13 cellular contexts compared by ENCODE assay signal in genomic region chr3:78872195-78872594, GRCh38.
DNase-seq lines count a peak whose midpoint lies in the region; FAIRE-seq and TF ChIP-seq lines count a peak whose summit lies in the region.
"Had no signal": no experiment of that assay in that cellular context is flagged by ENCODE, and none has a peak within 500 bp of the region (broad histone marks: within the 10 kb centered on the region; RNA-seq: fewer than 3 reads in every experiment).

No MANE protein-coding gene starts in this region.

- peaks cover 46% of the 10 kb centered on the region for H3K4me1 Mint-ChIP-seq in nephron
- H3K4me1 Mint-ChIP-seq in activated naive CD4-positive, alpha-beta T cell treated with anti-CD3 and anti-CD28 coated beads, Interleukin-2, amount 10 ng/mL, durations not matched to agents 7 days and 5 days: no peaks in the 10 kb centered on the region
- H3K4me1 Mint-ChIP-seq: CD4-positive, alpha-beta memory T cell; naive B cell had no signal

- H3K4me3 Mint-ChIP-seq in nephron: peak overlapping the region in 2 of 3 experiments; percentile 0 to 67
- H3K4me3 Mint-ChIP-seq in activated naive CD4-positive, alpha-beta T cell treated with anti-CD3 and anti-CD28 coated beads, Interleukin-2, amount 10 ng/mL, durations not matched to agents 7 days and 5 days: no peak overlapping the region
- H3K4me3 Mint-ChIP-seq: activated CD8-positive, alpha-beta T cell treated with anti-CD3 and anti-CD28 coated beads for 36 hours; CD4-positive, alpha-beta memory T cell; naive B cell had no signal

- H3K36me3 ChIP-seq in small intestine (ENCODE audit: control insufficient read depth in 2 of 2, insufficient read depth in 2 of 2, low read length in 2 of 2): no peaks in the 10 kb centered on the region

- TF ChIP-seq CTCF in D721Med (IDR thresholded peaks at IDR 0.05; ENCODE audit: insufficient read depth, missing control alignments): no peak
- TF ChIP-seq CTCF in epithelial cell of proximal tubule (conservative IDR thresholded peaks at IDR 0.05; ENCODE audit: low read depth, low read length): no peak
- TF ChIP-seq CTCF in nephron (IDR thresholded peaks at IDR 0.05; ENCODE audit: unreplicated experiment in 3 of 3): no peak

- H3K4me1 ChIP-seq in small intestine (ENCODE audit: control insufficient read depth in 2 of 2, insufficient read depth in 1 of 2, low read depth in 1 of 2, low read length in 1 of 2): no peaks in the 10 kb centered on the region

- FAIRE-seq in D721Med (lab: Jason Lieb, UNC) (peak; percentile 64), small intestine (lab: Jason Lieb, UNC) (no peak)

- H3K27ac ChIP-seq in small intestine (ENCODE audit: low read depth in 1 of 2, low read length in 1 of 2): no peak overlapping the region

- H3K9me3 ChIP-seq in small intestine (ENCODE audit: control insufficient read depth, low read depth): no peaks in the 10 kb centered on the region

- no peak overlapping the region for H3K4me3 ChIP-seq in epithelial cell of proximal tubule (ENCODE audit: low read depth, low read length)
- no peak overlapping the region for H3K4me3 ChIP-seq in small intestine (ENCODE audit: low read depth in 1 of 2, low read length in 2 of 2)

- WGBS in small intestine, 3 donors: 18 to 45% (median 18%) methylated on average over 3 of the region's 3 CpGs

- peaks cover 5% of the 10 kb centered on the region for H3K36me3 Mint-ChIP-seq in nephron (ENCODE audit: low read depth)
- H3K36me3 Mint-ChIP-seq in activated naive CD4-positive, alpha-beta T cell treated with anti-CD3 and anti-CD28 coated beads, Interleukin-2, amount 10 ng/mL, durations not matched to agents 7 days and 5 days: no peaks in the 10 kb centered on the region
- H3K36me3 Mint-ChIP-seq: CD4-positive, alpha-beta memory T cell; naive B cell had no signal

- CTCF ChIA-PET in activated naive CD4-positive, alpha-beta T cell treated with anti-CD3 and anti-CD28 coated beads, Interleukin-2, amount 10 ng/mL, durations not matched to agents 7 days and 5 days (lab: Charles Lee): no interaction called here

- peak overlapping the region; percentile 82 to 95 (median 94) for H3K27ac Mint-ChIP-seq in nephron
- no peak overlapping the region for H3K27ac Mint-ChIP-seq in activated naive CD4-positive, alpha-beta T cell treated with anti-CD3 and anti-CD28 coated beads, Interleukin-2, amount 10 ng/mL, durations not matched to agents 7 days and 5 days
- H3K27ac Mint-ChIP-seq: activated CD8-positive, alpha-beta T cell treated with anti-CD3 and anti-CD28 coated beads for 36 hours; CD4-positive, alpha-beta memory T cell had no signal

- no peaks in the 10 kb centered on the region for H3K9me3 Mint-ChIP-seq in nephron
- no peaks in the 10 kb centered on the region for H3K9me3 Mint-ChIP-seq in activated naive CD4-positive, alpha-beta T cell treated with anti-CD3 and anti-CD28 coated beads, Interleukin-2, amount 10 ng/mL, durations not matched to agents 7 days and 5 days
- H3K9me3 Mint-ChIP-seq: activated CD8-positive, alpha-beta T cell treated with anti-CD3 and anti-CD28 coated beads for 36 hours had no signal

- H3K27me3 Mint-ChIP-seq in nephron (ENCODE audit: low read depth): no peaks in the 10 kb centered on the region
- no peaks in the 10 kb centered on the region for H3K27me3 Mint-ChIP-seq in activated naive CD4-positive, alpha-beta T cell treated with anti-CD3 and anti-CD28 coated beads, Interleukin-2, amount 10 ng/mL, durations not matched to agents 7 days and 5 days
- H3K27me3 Mint-ChIP-seq: activated CD8-positive, alpha-beta T cell treated with anti-CD3 and anti-CD28 coated beads for 36 hours; CD4-positive, alpha-beta memory T cell; naive B cell had no signal

- DNase-seq in D721Med (ENCODE audit: insufficient read length, low spot score) (no peak), OCI-M1 (lab: John Stamatoyannopoulos, UW) (peak; percentile 69), epithelial cell of proximal tubule (ENCODE audit: low read depth) (peak; percentile 26), DMS153 treated with DMSO at 0.1 percent for 48 hours (lab: John Stamatoyannopoulos, UW; ENCODE audit: unreplicated experiment) (no peak), RPMI8226 (no peak), small intestine (no peak)
- no peak for DNase-seq in activated naive CD4-positive, alpha-beta T cell treated with anti-CD3 and anti-CD28 coated beads, Interleukin-2, amount 10 ng/mL, durations not matched to agents 7 days and 5 days
- DNase-seq: activated CD8-positive, alpha-beta T cell treated with anti-CD3 and anti-CD28 coated beads for 36 hours; activated naive CD4-positive, alpha-beta T cell treated with Interleukin-2 at 50 U/mL for 16 hours; CD4-positive, alpha-beta memory T cell; H7; naive B cell had no signal

- no peaks in the 10 kb centered on the region for H3K27me3 ChIP-seq in small intestine (ENCODE audit: control insufficient read depth in 2 of 2, insufficient read depth in 2 of 2, low read length in 2 of 2)

Comparison
In these comparisons a context has a peak if more than half of its experiments do, and no peak if none do; other contexts are left out.
1. DNase-seq: peak in OCI-M1 (single experiment) and epithelial cell of proximal tubule (single experiment); none in D721Med (single experiment), DMS153 treated with DMSO at 0.1 percent for 48 hours (single experiment), RPMI8226 (single experiment), activated naive CD4-positive, alpha-beta T cell treated with anti-CD3 and anti-CD28 coated beads, Interleukin-2, amount 10 ng/mL, durations not matched to agents 7 days and 5 days (single experiment) and small intestine (single experiment).